17 cellular contexts compared by ENCODE assay signal in the genomic region with DNA sequence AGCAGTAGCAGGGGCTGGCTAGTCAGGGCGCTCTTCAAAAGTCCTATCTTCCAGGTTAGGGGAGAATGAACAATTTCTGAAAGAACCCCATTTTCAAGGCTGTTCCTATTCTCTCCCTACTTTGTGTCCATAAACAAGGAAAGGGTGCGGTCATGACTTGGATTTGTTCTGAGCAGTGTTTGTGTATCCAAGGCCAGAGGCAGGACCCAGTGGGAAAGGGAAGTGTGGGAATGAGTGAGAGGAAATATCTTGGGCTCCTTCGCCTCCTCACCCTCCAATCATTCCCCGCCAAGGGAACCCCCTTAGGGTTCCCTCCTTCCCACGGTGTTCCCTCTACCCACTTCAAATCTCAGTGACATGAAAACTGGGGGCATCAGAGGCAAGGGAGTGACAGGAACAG. TPM values are rescaled to one million over a fixed set of nuclear protein-coding genes. Genes with fewer than 3 reads are reported as not detected.
DNase-seq lines count a peak whose midpoint lies in the region; ATAC-seq and TF ChIP-seq lines count a peak whose summit lies in the region.
"Had no signal": no experiment of that assay in that cellular context is flagged by ENCODE, and none has a peak within 500 bp of the region (broad histone marks: within the 10 kb centered on the region; RNA-seq: fewer than 3 reads in every experiment).

No MANE protein-coding gene starts in this region.

- H3K4me1 ChIP-seq in Loucy (ENCODE audit: insufficient read depth, low read length, poor library complexity, severe bottlenecking), result peaks cover 28% of the 10 kb centered on the region
- H3K4me1 ChIP-seq in lung (ENCODE audit: control insufficient read depth in 2 of 2, insufficient read depth in 2 of 2, low read length in 2 of 2), result peaks cover 21 to 24% of the 10 kb centered on the region in 2 donors
- H3K4me1 ChIP-seq in subcutaneous abdominal adipose tissue (ENCODE audit: control insufficient read depth in 5 of 5, insufficient read depth in 5 of 5, low read length in 5 of 5), result peaks cover 20 to 85% (median 82%) of the 10 kb centered on the region in 5 donors

- WGBS in lung, 2 donors, result 64 to 66% methylated on average over 5 of the region's 5 CpGs

- no peak overlapping the region for H2AFZ ChIP-seq in Loucy (ENCODE audit: low read length)

- H4K20me1 ChIP-seq in Loucy (ENCODE audit: insufficient read depth, low read length, poor library complexity, severe bottlenecking), result no peaks in the 10 kb centered on the region

- H3K27me3 ChIP-seq in Loucy (ENCODE audit: insufficient read depth, low read length, poor library complexity, severe bottlenecking) (peaks cover 18% of the 10 kb centered on the region), lung (ENCODE audit: control insufficient read depth, insufficient read depth) (no peaks in the 10 kb centered on the region), subcutaneous abdominal adipose tissue (ENCODE audit: control insufficient read depth in 5 of 5, insufficient read depth in 4 of 5, low read length in 5 of 5) (no peaks in the 10 kb centered on the region)

- H3K4me3 ChIP-seq in Loucy (ENCODE audit: low read length, poor library complexity, severe bottlenecking) (peak overlapping the region; percentile 23), lung (no peak overlapping the region), subcutaneous abdominal adipose tissue (ENCODE audit: low read depth in 1 of 5, low read length in 5 of 5) (no peak overlapping the region)
- H3K4me3 ChIP-seq: smooth muscle cell had no signal

- H3K9me2 ChIP-seq in Loucy (replicated peaks; ENCODE audit: low read depth, low read length), result no peaks in the 10 kb centered on the region

- ATAC-seq in esophagus mucosa, result peak; percentile 32
- ATAC-seq in lung (ENCODE audit: insufficient read depth, low FRiP score), result no peak
- no peak for ATAC-seq in HG03457 (IDR thresholded peaks at IDR 0.05; ENCODE audit: unreplicated experiment)
- ATAC-seq: stimulated activated effector memory CD8-positive, alpha-beta T cell treated with anti-CD3 and anti-CD28 coated beads, Interleukin-12 subunit alpha, Interleukin-12 subunit beta, amount 100 ng/mL, for 72 hours had no signal

- H3F3A ChIP-seq in Loucy (ENCODE audit: low read depth), result no peaks in the 10 kb centered on the region

- H3K9ac ChIP-seq in Loucy (ENCODE audit: low read depth, low read length, poor library complexity, severe bottlenecking), result peak overlapping the region; percentile 0
- H3K9ac ChIP-seq in subcutaneous abdominal adipose tissue (ENCODE audit: low read length in 5 of 5), result peak overlapping the region in 4 of 5 donors; percentile 2 to 32 (median 20)

- H3K36me3 ChIP-seq in Loucy (ENCODE audit: insufficient read depth, low read length) (no peaks in the 10 kb centered on the region), lung (ENCODE audit: control insufficient read depth in 2 of 2, insufficient read depth in 2 of 2, low read length in 2 of 2) (no peaks in the 10 kb centered on the region), subcutaneous abdominal adipose tissue (ENCODE audit: control insufficient read depth in 5 of 5, insufficient read depth in 5 of 5, low read length in 5 of 5) (no peaks in the 10 kb centered on the region)

- H3K27ac ChIP-seq in lung (ENCODE audit: low read depth in 1 of 2, low read length in 1 of 2), result peak overlapping the region; percentile 82 to 90
- H3K27ac ChIP-seq in subcutaneous abdominal adipose tissue (ENCODE audit: low read depth, low read length), result peak overlapping the region; percentile 95

- no peaks in the 10 kb centered on the region for H3K79me2 ChIP-seq in Loucy (ENCODE audit: insufficient read depth, low read length)

- TF ChIP-seq CTCF in Loucy (conservative IDR thresholded peaks at IDR 0.05; ENCODE audit: low read length), result no peak
- TF ChIP-seq CTCF in lung (IDR thresholded peaks at IDR 0.05; ENCODE audit: control extremely low read depth, extremely low read depth), result no peak

- H3K9me3 ChIP-seq in Loucy (ENCODE audit: insufficient read depth, low read depth, low read length), result no peaks in the 10 kb centered on the region
- H3K9me3 ChIP-seq in lung (ENCODE audit: control insufficient read depth in 2 of 2, insufficient read depth in 1 of 2, low read length in 1 of 2), result no peaks in the 10 kb centered on the region
- no peaks in the 10 kb centered on the region for H3K9me3 ChIP-seq in subcutaneous abdominal adipose tissue (ENCODE audit: control insufficient read depth in 5 of 5, low read length in 5 of 5)

- DNase-seq in lung (ENCODE audit: low spot score), result no peak
- DNase-seq in stimulated activated CD4-positive, alpha-beta T cell treated with anti-CD3 and anti-CD28 coated beads, Interleukin-12 subunit alpha, Interleukin-12 subunit beta, amount 100 ng/mL, for 4 hours, result no peak
- no peak for DNase-seq in HPDE6-E6E7 (ENCODE audit: extremely low spot score)
- DNase-seq in epidermal melanocyte (ENCODE audit: insufficient read length, low spot score), result no peak
- DNase-seq: activated naive CD4-positive, alpha-beta T cell treated with anti-CD3 and anti-CD28 coated beads for 36 hours; CD4-positive, alpha-beta memory T cell; HFFc6; NCI-H1930; NCI-H446 treated with DMSO at 0.1 percent for 48 hours; occipital lobe; SHP77 treated with DMSO at 0.1 percent for 48 hours had no signal

- peak overlapping the region; percentile 63 for H3K4me2 ChIP-seq in Loucy (ENCODE audit: low read depth, low read length, poor library complexity, severe bottlenecking)
- H3K4me2 ChIP-seq: smooth muscle cell had no signal

RNA-seq across cellular contexts. Expression of a gene that starts 25.5 kb away (rescaled TPM):
- total RNA-seq in esophagus mucosa (77.2 TPM), lung (100 to 1,000 TPM; 431 to 715 TPM)
- 100 to 1,000 TPM in 1 of 2 donors, 10 to 100 TPM in 1; 89.4 to 120 TPM for polyA plus RNA-seq in lung
